ENCODE assay signal across 22 cellular contexts in genomic region chr2:187918996-187919821, GRCh38.
"Had no signal": no experiment of that assay in that cellular context is flagged by ENCODE, and none has a peak within 500 bp of the region (broad histone marks: within the 10 kb centered on the region; RNA-seq: fewer than 3 reads in every experiment).

No MANE protein-coding gene starts in this region.

- ATAC-seq: activated T-cell treated with anti-CD3 and anti-CD28 coated beads, Interleukin-2, amount 50 U/mL, for 72 hours; heart left ventricle; T-helper 17 cell had no signal

- FAIRE-seq: keratinocyte had no signal

- H3K27ac ChIP-seq: heart left ventricle, left ventricle myocardium inferior, sigmoid colon, testis had no signal

- DNase-seq: activated CD4-positive, alpha-beta memory T cell treated with anti-CD3 and anti-CD28 coated beads, Interleukin-2, amount 10 ng/mL, durations not matched to agents 7 days and 5 days; activated CD4-positive, alpha-beta T cell treated with anti-CD3 and anti-CD28 coated beads, Interleukin-2, amount 10 ng/mL, durations not matched to agents 24 days and 14 days; activated effector memory CD4-positive, alpha-beta T cell treated with anti-CD3 and anti-CD28 coated beads, Interleukin-2, amount 50 U/mL, for 16 hours; activated naive CD4-positive, alpha-beta T cell treated with anti-CD3 and anti-CD28 coated beads, Interleukin-2, amount 10 ng/mL, durations not matched to agents 7 days and 5 days; activated T-cell treated with anti-CD3 and anti-CD28 coated beads, Interleukin-2, amount 50 U/mL, for 72 hours; anterior cingulate cortex; effector CD4-positive, alpha-beta T cell; heart left ventricle; left ventricle myocardium inferior; mammary epithelial cell; midbrain; nucleus accumbens; posterior cingulate gyrus; sigmoid colon; stimulated activated CD4-positive, alpha-beta T cell treated with anti-CD3 and anti-CD28 coated beads, Interleukin-2, amount 100 ng/mL, for 48 hours; stimulated activated CD8-positive, alpha-beta memory T cell treated with anti-CD3 and anti-CD28 coated beads, Interleukin-4, amount 100 ng/mL, for 48 hours; stimulated activated naive CD4-positive, alpha-beta T cell; SW 1271; T-helper 17 cell; testis; trophoblast cell had no signal
